19 cellular contexts compared by ENCODE assay signal in genomic region chr2:235439959-235440662, GRCh38.
"Had no signal": no experiment of that assay in that cellular context is flagged by ENCODE, and none has a peak within 500 bp of the region (broad histone marks: within the 10 kb centered on the region; RNA-seq: fewer than 3 reads in every experiment).

No MANE protein-coding gene starts in this region.

- ATAC-seq: natural killer cell; psoas muscle; sciatic nerve; stimulated activated naive B cell treated with anti-CD40 and anti-IgM and Interleukin-4, amounts not matched to agents 10 μg/mL and 1 μg/mL and 100 μg/mL, for 72 hours; stimulated activated naive CD8-positive, alpha-beta T cell treated with anti-CD3 and anti-CD28 coated beads, Interleukin-15, amount 100 ng/mL, for 72 hours had no signal

- H3K4me1 ChIP-seq: colonic mucosa, psoas muscle, transverse colon had no signal

- H3K27me3 ChIP-seq: colonic mucosa, hepatocyte, transverse colon had no signal

- H2AFZ ChIP-seq: hepatocyte had no signal

- H3K79me2 ChIP-seq: hepatocyte had no signal

- H3K4me3 ChIP-seq: colonic mucosa, hepatocyte, psoas muscle, spleen, thoracic aorta, transverse colon had no signal

- H3K9me3 ChIP-seq: colonic mucosa, psoas muscle, thoracic aorta, transverse colon had no signal

- H3K36me3 ChIP-seq: colonic mucosa, spleen, thoracic aorta, transverse colon had no signal

- DNase-seq: colonic mucosa; effector CD4-positive, alpha-beta T cell; foreskin melanocyte; head of caudate nucleus; mammary epithelial cell; natural killer cell; nucleus accumbens; psoas muscle; retina; spleen; stimulated activated CD4-positive, alpha-beta T cell treated with anti-CD3 and anti-CD28 coated beads, Interleukin-15, amount 100 ng/mL, for 24 hours; stimulated activated CD4-positive, alpha-beta T cell treated with anti-CD3 and anti-CD28 coated beads, Interleukin-1b, Interleukin-23, amount 100 ng/mL, for 48 hours; stimulated activated CD4-positive, alpha-beta T cell treated with anti-CD3 and anti-CD28 coated beads, Interleukin-4, amount 100 ng/mL, for 24 hours; stimulated activated naive B cell treated with anti-CD40 and anti-IgM and Interleukin-4, amounts not matched to agents 10 μg/mL and 1 μg/mL and 100 μg/mL, for 72 hours; stimulated activated naive CD8-positive, alpha-beta T cell treated with anti-CD3 and anti-CD28 coated beads, Interleukin-15, amount 100 ng/mL, for 72 hours; transverse colon had no signal

- H3K27ac ChIP-seq: colonic mucosa, hepatocyte, psoas muscle, spleen, thoracic aorta, transverse colon had no signal

- H3K4me2 ChIP-seq: hepatocyte had no signal
